Comparison of ENCODE assay signal across 11 cellular contexts in the genomic region with DNA sequence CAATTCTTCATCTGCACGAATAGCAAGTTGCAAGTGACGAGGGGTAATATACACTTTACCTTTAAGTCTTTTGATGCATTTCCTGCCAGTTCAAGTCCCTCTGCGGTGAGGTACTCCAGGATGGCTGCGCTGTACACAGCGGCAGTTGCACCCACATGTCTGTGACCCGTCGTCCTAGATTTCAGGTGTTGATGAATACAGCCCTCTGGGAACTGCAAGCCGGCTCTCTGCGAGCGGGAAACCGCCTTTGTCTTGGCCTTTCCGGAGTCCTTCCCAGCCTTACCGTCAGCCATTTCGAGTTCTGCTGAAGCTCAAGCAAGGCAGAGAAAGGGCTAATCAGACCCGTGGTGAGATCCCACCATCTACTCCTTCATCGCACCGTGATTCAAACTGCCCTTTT. TPM values are rescaled to one million over a fixed set of nuclear protein-coding genes. Genes with fewer than 3 reads are reported as not detected.
DNase-seq lines count a peak whose midpoint lies in the region; ATAC-seq, FAIRE-seq and TF ChIP-seq lines count a peak whose summit lies in the region.
"Had no signal": no experiment of that assay in that cellular context is flagged by ENCODE, and none has a peak within 500 bp of the region (broad histone marks: within the 10 kb centered on the region; RNA-seq: fewer than 3 reads in every experiment).

No MANE protein-coding gene starts in this region.

- H3K9me3 Mint-ChIP-seq in activated naive CD4-positive, alpha-beta T cell treated with anti-CD3 and anti-CD28 coated beads, Interleukin-2, amount 50 U/mL, for 72 hours: no peaks in the 10 kb centered on the region

- H3K9me3 ChIP-seq in prostate gland: no peaks in the 10 kb centered on the region

- POLR2A ChIA-PET in RWPE1 (lab: Yijun Ruan, JAX; ENCODE audit: low non-redundant PET): no interaction called here

- peak; percentile 14 for FAIRE-seq in GM19239 (lab: Jason Lieb, UNC)

- no peaks in the 10 kb centered on the region for H3K4me1 ChIP-seq in prostate gland (replicated peaks)

- DNase-seq in GM19239 (ENCODE audit: insufficient read length, low spot score) (no peak), retina (peak; percentile 89), prostate gland (ENCODE audit: low spot score) (no peak), AML-193 (lab: John Stamatoyannopoulos, UW) (no peak), RWPE1 (ENCODE audit: low spot score) (no peak)
- peak; percentile 32 for DNase-seq in activated CD4-positive, CD25-positive, alpha-beta regulatory T cell treated with anti-CD3 and anti-CD28 coated beads, Interleukin-2, amount 50 U/mL, for 16 hours (ENCODE audit: low read depth, low spot score)
- peak; percentile 52 to 75 for DNase-seq in activated naive CD4-positive, alpha-beta T cell treated with anti-CD3 and anti-CD28 coated beads, Interleukin-2, amount 50 U/mL, for 72 hours (ENCODE audit: low spot score in 2 of 2)

- 91% methylated on average over 17 of the region's 17 CpGs for WGBS in prostate gland

- peaks cover 8 to 29% of the 10 kb centered on the region in 2 donors for H3K36me3 Mint-ChIP-seq in activated naive CD4-positive, alpha-beta T cell treated with anti-CD3 and anti-CD28 coated beads, Interleukin-2, amount 50 U/mL, for 72 hours

- H3K27me3 ChIP-seq in prostate gland (replicated peaks; ENCODE audit: insufficient read depth): no peaks in the 10 kb centered on the region

- ATAC-seq in activated naive CD4-positive, alpha-beta T cell treated with anti-CD3 and anti-CD28 coated beads, Interleukin-2, amount 50 U/mL, for 72 hours: peak; percentile 43 to 51
- ATAC-seq in GM18873 (IDR thresholded peaks at IDR 0.05; ENCODE audit: low FRiP score, unreplicated experiment): no peak

- intact Hi-C loops in prostate gland (cut with DNase I): no loop called here

- H3K36me3 ChIP-seq in prostate gland: no peaks in the 10 kb centered on the region

- CTCF ChIA-PET in RWPE1 (lab: Yijun Ruan, JAX): no interaction called here

- no peak for TF ChIP-seq POLR2A in prostate gland (IDR thresholded peaks at IDR 0.05)

- no peak overlapping the region for H3K4me3 ChIP-seq in prostate gland
- H3K4me3 ChIP-seq: lung had no signal

- peak overlapping the region; percentile 91 to 95 for H3K27ac Mint-ChIP-seq in activated naive CD4-positive, alpha-beta T cell treated with anti-CD3 and anti-CD28 coated beads, Interleukin-2, amount 50 U/mL, for 72 hours

- no peak overlapping the region for H3K27ac ChIP-seq in prostate gland
- no peak overlapping the region for H3K27ac ChIP-seq in RWPE1

- TF ChIP-seq CTCF in prostate gland (IDR thresholded peaks at IDR 0.05) (no peak), RWPE1 (conservative IDR thresholded peaks at IDR 0.05; ENCODE audit: low read depth) (no peak)

RNA-seq across cellular contexts. Expression of gene UBAC2, which starts 14.8 kb away (rescaled TPM):
- total RNA-seq in activated naive CD4-positive, alpha-beta T cell treated with anti-CD3 and anti-CD28 coated beads, Interleukin-2, amount 50 U/mL, for 72 hours: 10 to 100 TPM; 52.4 to 55.6 TPM
- 10 to 100 TPM; 60.7 to 86.9 TPM for total RNA-seq in prostate gland

RNA-seq across cellular contexts. Expression of gene GPR18, which starts 42.7 kb away (rescaled TPM):
- total RNA-seq in activated naive CD4-positive, alpha-beta T cell treated with anti-CD3 and anti-CD28 coated beads, Interleukin-2, amount 50 U/mL, for 72 hours: 1 to 10 TPM; 2.0 to 8.4 TPM
- 1 to 10 TPM in 1 of 2 donors, not detected in 1; 1.4 TPM for total RNA-seq in prostate gland
- total RNA-seq: MCF 10A, RPMI7951 had no signal

Comparison
In these comparisons a context has a peak if more than half of its experiments do, and no peak if none do; other contexts are left out.
1. DNase-seq: peak in activated CD4-positive, CD25-positive, alpha-beta regulatory T cell treated with anti-CD3 and anti-CD28 coated beads, Interleukin-2, amount 50 U/mL, for 16 hours (single experiment), activated naive CD4-positive, alpha-beta T cell treated with anti-CD3 and anti-CD28 coated beads, Interleukin-2, amount 50 U/mL, for 72 hours (2 of 2) and retina (single experiment); none in GM19239 (single experiment), prostate gland (single experiment), AML-193 (0 of 2) and RWPE1 (single experiment).